8 cellular contexts compared by ENCODE assay signal in genomic region chr10:28677889-28678686, GRCh38. TPM values are rescaled to one million over a fixed set of nuclear protein-coding genes. Genes with fewer than 3 reads are reported as not detected.
DNase-seq lines count a peak whose midpoint lies in the region; ATAC-seq and TF ChIP-seq lines count a peak whose summit lies in the region.

No MANE protein-coding gene starts in this region.

- H3K36me3 ChIP-seq in muscle layer of colon (ENCODE audit: insufficient read depth, low read length) (no peaks in the 10 kb centered on the region), urinary bladder (ENCODE audit: insufficient read depth) (no peaks in the 10 kb centered on the region)

- DNase-seq in EL (peak; percentile 55), erythroblast (lab: John Stamatoyannopoulos, UW) (peak; percentile 19 to 35), ACHN (no peak)
- peak; percentile 74 for DNase-seq in activated CD8-positive, alpha-beta memory T cell treated with anti-CD3 and anti-CD28 coated beads for 24 hours

- peaks cover 12% of the 10 kb centered on the region for H3K4me1 ChIP-seq in muscle layer of colon (ENCODE audit: insufficient read depth, low read length)
- H3K4me1 ChIP-seq in urinary bladder (ENCODE audit: insufficient read depth) = no peaks in the 10 kb centered on the region

- peaks cover 10 to 24% of the 10 kb centered on the region in 2 donors for H3K27me3 ChIP-seq in muscle layer of colon (ENCODE audit: control insufficient read depth in 1 of 2, insufficient read depth in 2 of 2, low read length in 2 of 2)

- ATAC-seq in HG03442 (IDR thresholded peaks at IDR 0.05; ENCODE audit: unreplicated experiment) = peak; percentile 2
- ATAC-seq in HG03521 (IDR thresholded peaks at IDR 0.05; ENCODE audit: unreplicated experiment) = no peak

- TF ChIP-seq POLR2A in erythroblast (IDR thresholded peaks at IDR 0.05; ENCODE audit: low read length) = no peak

- H3K9ac ChIP-seq in muscle layer of colon (ENCODE audit: low read length) = no peak overlapping the region

- in situ Hi-C loops in ACHN (cut with HindIII; ENCODE audit: low pct_ligation_motif_present, low pct_unique_long_range_greater_than_20kb, low sequenced_read_pairs) = no loop called here

- 1% methylated on average over 53 of the region's 53 CpGs for WGBS in urinary bladder

- H3K27ac ChIP-seq in muscle layer of colon (ENCODE audit: low read depth, low read length) = no peak overlapping the region
- peak overlapping the region; percentile 87 for H3K27ac ChIP-seq in urinary bladder (ENCODE audit: low read depth)

- H3K9me3 ChIP-seq in muscle layer of colon (ENCODE audit: low read length) = no peaks in the 10 kb centered on the region

- peak overlapping the region; percentile 54 to 65 for H3K4me3 ChIP-seq in muscle layer of colon (ENCODE audit: low read depth in 1 of 2, low read length in 2 of 2)
- peak overlapping the region; percentile 99 for H3K4me3 ChIP-seq in urinary bladder (ENCODE audit: low read depth, low read length)

RNA-seq across cellular contexts. Expression of gene BAMBI, which starts 0.8 kb away (rescaled TPM):
- total RNA-seq in urinary bladder = 33.7 TPM
- 27.0 TPM for polyA plus RNA-seq in urinary bladder
